In genomic region chr13:98998831-98999634, GRCh38 we compare ENCODE assay signal across 9 cellular contexts. TPM values are rescaled to one million over a fixed set of nuclear protein-coding genes. Genes with fewer than 3 reads are reported as not detected.
DNase-seq lines count a peak whose midpoint lies in the region; ATAC-seq and TF ChIP-seq lines count a peak whose summit lies in the region.
"Had no signal": no experiment of that assay in that cellular context is flagged by ENCODE, and none has a peak within 500 bp of the region (broad histone marks: within the 10 kb centered on the region; RNA-seq: fewer than 3 reads in every experiment).

No MANE protein-coding gene starts in this region.

- H3K4me3 ChIP-seq in right atrium auricular region (no peak overlapping the region), vagina (no peak overlapping the region), upper lobe of right lung (no peak overlapping the region)
- H3K4me3 ChIP-seq: psoas muscle had no signal

- no peaks in the 10 kb centered on the region for H3K27me3 Mint-ChIP-seq in activated T-cell treated with anti-CD3 and anti-CD28 coated beads, Interleukin-2, amount 50 U/mL, for 4 hours (ENCODE audit: low read depth)

- peak; percentile 78 to 85 for ATAC-seq in activated T-cell treated with anti-CD3 and anti-CD28 coated beads, Interleukin-2, amount 50 U/mL, for 4 hours
- ATAC-seq in upper lobe of right lung, result no peak

- H3K9me3 ChIP-seq in right atrium auricular region (no peaks in the 10 kb centered on the region), vagina (no peaks in the 10 kb centered on the region), upper lobe of right lung (no peaks in the 10 kb centered on the region)
- H3K9me3 ChIP-seq: psoas muscle had no signal

- H3K27ac ChIP-seq in right atrium auricular region (peak overlapping the region; percentile 19 to 45), vagina (peak overlapping the region; percentile 34), upper lobe of right lung (no peak overlapping the region)
- H3K27ac ChIP-seq: psoas muscle had no signal

- intact Hi-C loops in vagina (cut with DNase I) (no loop called here), upper lobe of right lung (cut with DNase I) (no loop called here)

- peaks cover 3% of the 10 kb centered on the region for H3K36me3 Mint-ChIP-seq in activated T-cell treated with anti-CD3 and anti-CD28 coated beads, Interleukin-2, amount 50 U/mL, for 4 hours (ENCODE audit: insufficient read depth)

- H3K4me1 ChIP-seq in right atrium auricular region (peaks cover 0 to 40% of the 10 kb centered on the region in 2 donors), vagina (peaks cover 34% of the 10 kb centered on the region), upper lobe of right lung (peaks cover 34% of the 10 kb centered on the region)

- no peaks in the 10 kb centered on the region for H3K36me3 ChIP-seq in right atrium auricular region
- H3K36me3 ChIP-seq in vagina, result no peaks in the 10 kb centered on the region
- no peaks in the 10 kb centered on the region for H3K36me3 ChIP-seq in upper lobe of right lung

- TF ChIP-seq CTCF in right atrium auricular region (IDR thresholded peaks at IDR 0.05) (no peak), vagina (IDR thresholded peaks at IDR 0.05) (no peak), upper lobe of right lung (IDR thresholded peaks at IDR 0.05) (no peak)

- H3K27me3 ChIP-seq in right atrium auricular region (no peaks in the 10 kb centered on the region), vagina (no peaks in the 10 kb centered on the region), upper lobe of right lung (no peaks in the 10 kb centered on the region)

- H3K4me3 Mint-ChIP-seq in activated T-cell treated with anti-CD3 and anti-CD28 coated beads, Interleukin-2, amount 50 U/mL, for 4 hours, result peak overlapping the region; percentile 19

- DNase-seq in stimulated activated CD4-positive, alpha-beta T cell treated with anti-CD3 and anti-CD28 coated beads, Interleukin-12 subunit alpha, Interleukin-12 subunit beta, amount 100 ng/mL, for 48 hours (ENCODE audit: low read depth in 2 of 3, low spot score in 1 of 3), result peak; percentile 15 to 36 (median 20)
- DNase-seq in stimulated activated CD4-positive, alpha-beta T cell treated with anti-CD3 and anti-CD28 coated beads, Interleukin-2, amount 100 ng/mL, for 48 hours, result no peak
- DNase-seq in activated T-cell treated with anti-CD3 and anti-CD28 coated beads, Interleukin-2, amount 50 U/mL, for 4 hours, result no peak
- DNase-seq in right atrium auricular region (ENCODE audit: low spot score) (no peak), vagina (ENCODE audit: extremely low spot score in 2 of 2) (no peak), upper lobe of right lung (no peak), NCI-H1048 (lab: John Stamatoyannopoulos, UW) (no peak), LoVo (ENCODE audit: low spot score) (no peak)
- DNase-seq: psoas muscle had no signal

- H3K9me3 Mint-ChIP-seq in activated T-cell treated with anti-CD3 and anti-CD28 coated beads, Interleukin-2, amount 50 U/mL, for 4 hours, result no peaks in the 10 kb centered on the region

- no peak for TF ChIP-seq POLR2A in vagina (IDR thresholded peaks at IDR 0.05)

- peaks cover 91% of the 10 kb centered on the region for H3K4me1 Mint-ChIP-seq in activated T-cell treated with anti-CD3 and anti-CD28 coated beads, Interleukin-2, amount 50 U/mL, for 4 hours (ENCODE audit: low read depth)

RNA-seq across cellular contexts. Expression of gene DOCK9, which starts 21.2 kb away (rescaled TPM):
- total RNA-seq in activated T-cell treated with anti-CD3 and anti-CD28 coated beads, Interleukin-2, amount 50 U/mL, for 4 hours, result 10 to 100 TPM; 25.8 to 34.9 (median 28.4) TPM
- total RNA-seq in right atrium auricular region, result 10 to 100 TPM; 79.6 to 80.5 TPM
- 88.4 TPM for total RNA-seq in vagina
- total RNA-seq in upper lobe of right lung, result 170 TPM

Comparison
In these comparisons a context has a peak if more than half of its experiments do, and no peak if none do; other contexts are left out.
1. DNase-seq: peak in stimulated activated CD4-positive, alpha-beta T cell treated with anti-CD3 and anti-CD28 coated beads, Interleukin-12 subunit alpha, Interleukin-12 subunit beta, amount 100 ng/mL, for 48 hours (3 of 3); none in stimulated activated CD4-positive, alpha-beta T cell treated with anti-CD3 and anti-CD28 coated beads, Interleukin-2, amount 100 ng/mL, for 48 hours (0 of 2), activated T-cell treated with anti-CD3 and anti-CD28 coated beads, Interleukin-2, amount 50 U/mL, for 4 hours (single experiment), right atrium auricular region (single experiment), vagina (0 of 2), upper lobe of right lung (single experiment), NCI-H1048 (single experiment) and LoVo (single experiment).